Comparison of ENCODE assay signal across 1 cellular context in the genomic region with DNA sequence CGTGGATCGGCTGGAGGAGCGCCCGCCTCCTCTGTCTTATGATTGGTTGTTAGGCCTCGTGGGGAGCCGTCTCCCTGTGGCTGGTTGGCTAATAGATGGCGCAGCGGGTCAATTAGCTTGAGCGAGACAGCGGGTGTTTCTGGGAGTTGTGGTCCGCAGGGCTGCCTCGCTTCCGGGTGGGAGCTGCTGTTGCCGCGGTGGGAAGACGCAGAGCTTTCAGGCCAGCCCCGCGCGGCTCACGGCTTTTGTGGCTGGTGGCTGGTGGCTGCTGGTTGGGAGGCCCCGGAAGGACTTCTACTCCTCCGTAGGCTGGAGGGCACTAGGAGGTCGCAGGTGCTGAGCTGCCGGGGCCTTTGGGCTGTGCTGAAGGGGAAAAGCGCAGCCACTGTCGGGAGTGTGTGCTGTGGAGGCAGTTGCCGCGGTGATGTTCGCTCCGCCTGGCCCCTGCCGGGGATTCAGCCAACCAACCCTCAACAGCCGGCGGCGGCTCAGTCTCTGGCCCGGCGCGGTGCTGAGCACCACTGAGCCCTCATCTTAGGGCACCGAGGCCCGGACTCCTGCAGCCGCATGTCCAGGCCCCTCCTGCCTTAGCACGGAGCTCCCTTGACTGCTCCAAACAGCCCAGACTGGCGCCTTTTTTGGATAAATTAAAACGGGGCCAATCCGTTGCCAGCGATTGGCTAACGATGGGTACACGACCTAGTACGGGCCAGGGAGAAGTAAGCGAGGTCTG.
TF ChIP-seq lines count a peak whose summit lies in the region.

No MANE protein-coding gene starts in this region.

TF ChIP-seq in HepG2, 621 proteins besides CTCF, POLR2A, EP300 and RAD21 (continued from another document and continues in another):
- TF ChIP-seq, protein P1, sequence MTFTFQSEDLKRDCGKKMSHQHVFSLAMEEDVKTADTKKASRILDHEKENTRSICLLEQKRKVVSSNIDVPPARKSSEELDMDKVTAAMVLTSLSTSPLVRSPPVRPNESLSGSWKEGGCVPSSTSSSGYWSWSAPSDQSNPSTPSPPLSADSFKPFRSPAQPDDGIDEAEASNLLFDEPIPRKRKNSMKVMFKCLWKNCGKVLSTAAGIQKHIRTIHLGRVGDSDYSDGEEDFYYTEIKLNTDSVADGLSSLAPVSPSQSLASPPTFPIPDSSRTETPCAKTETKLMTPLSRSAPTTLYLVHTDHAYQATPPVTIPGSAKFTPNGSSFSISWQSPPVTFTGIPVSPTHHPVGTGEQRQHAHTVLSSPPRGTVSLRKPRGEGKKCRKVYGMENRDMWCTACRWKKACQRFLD (CRISPR knock-in tag; IDR thresholded peaks at IDR 0.05; ENCODE audit: borderline replicate concordance): peak; percentile 57; the same call in 1 of the 2 replicates
- 0 out of 2 replicates have a peak, but pooled peaks have one; percentile 13 for TF ChIP-seq ZNF691 (CRISPR knock-in tag; IDR thresholded peaks at IDR 0.05; ENCODE audit: borderline replicate concordance, low read depth)
- TF ChIP-seq SOX6 (IDR thresholded peaks at IDR 0.05): no peak
- peak; percentile 39; the same call in 1 of the 2 replicates for TF ChIP-seq SOX6 (CRISPR knock-in tag; IDR thresholded peaks at IDR 0.05)
- no peak for TF ChIP-seq PHF8 (CRISPR knock-in tag; IDR thresholded peaks at IDR 0.05)
- peak; percentile 75; the same call in 1 of the 2 replicates for TF ChIP-seq ZNF230 (CRISPR knock-in tag; IDR thresholded peaks at IDR 0.05)
- peak; percentile 34; the same call in 1 of the 2 replicates for TF ChIP-seq ZNF160 (CRISPR knock-in tag; IDR thresholded peaks at IDR 0.05)
- TF ChIP-seq MED8 (CRISPR knock-in tag; IDR thresholded peaks at IDR 0.05; ENCODE audit: insufficient replicate concordance): peak; percentile 76
- TF ChIP-seq ZNF281 (CRISPR knock-in tag; IDR thresholded peaks at IDR 0.05; ENCODE audit: borderline replicate concordance): no peak
- peak; percentile 97 for TF ChIP-seq THAP11 (CRISPR knock-in tag; IDR thresholded peaks at IDR 0.05)
- TF ChIP-seq, protein P2, sequence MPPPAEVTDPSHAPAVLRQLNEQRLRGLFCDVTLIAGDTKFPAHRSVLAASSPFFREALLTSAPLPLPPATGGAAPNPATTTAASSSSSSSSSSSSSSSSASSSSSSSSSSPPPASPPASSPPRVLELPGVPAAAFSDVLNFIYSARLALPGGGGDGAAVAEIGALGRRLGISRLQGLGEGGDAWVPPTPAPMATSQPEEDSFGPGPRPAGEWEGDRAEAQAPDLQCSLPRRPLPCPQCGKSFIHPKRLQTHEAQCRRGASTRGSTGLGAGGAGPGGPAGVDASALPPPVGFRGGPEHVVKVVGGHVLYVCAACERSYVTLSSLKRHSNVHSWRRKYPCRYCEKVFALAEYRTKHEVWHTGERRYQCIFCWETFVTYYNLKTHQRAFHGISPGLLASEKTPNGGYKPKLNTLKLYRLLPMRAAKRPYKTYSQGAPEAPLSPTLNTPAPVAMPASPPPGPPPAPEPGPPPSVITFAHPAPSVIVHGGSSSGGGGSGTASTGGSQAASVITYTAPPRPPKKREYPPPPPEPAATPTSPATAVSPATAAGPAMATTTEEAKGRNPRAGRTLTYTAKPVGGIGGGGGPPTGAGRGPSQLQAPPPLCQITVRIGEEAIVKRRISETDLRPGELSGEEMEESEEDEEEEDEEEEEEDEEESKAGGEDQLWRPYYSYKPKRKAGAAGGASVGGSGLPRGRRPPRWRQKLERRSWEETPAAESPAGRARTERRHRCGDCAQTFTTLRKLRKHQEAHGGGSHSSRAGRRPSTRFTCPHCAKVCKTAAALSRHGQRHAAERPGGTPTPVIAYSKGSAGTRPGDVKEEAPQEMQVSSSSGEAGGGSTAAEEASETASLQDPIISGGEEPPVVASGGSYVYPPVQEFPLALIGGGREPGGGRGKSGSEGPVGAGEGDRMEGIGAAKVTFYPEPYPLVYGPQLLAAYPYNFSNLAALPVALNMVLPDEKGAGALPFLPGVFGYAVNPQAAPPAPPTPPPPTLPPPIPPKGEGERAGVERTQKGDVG (CRISPR knock-in tag; IDR thresholded peaks at IDR 0.05; ENCODE audit: borderline replicate concordance): peak; percentile 10; the same call in 1 of the 2 replicates
- TF ChIP-seq ZNF790 (CRISPR knock-in tag; IDR thresholded peaks at IDR 0.05; ENCODE audit: borderline replicate concordance): no peak
- peak; percentile 2; the same call in 1 of the 2 replicates for TF ChIP-seq ZNF687 (CRISPR knock-in tag; IDR thresholded peaks at IDR 0.05)
- no peak for TF ChIP-seq IKZF5 (CRISPR knock-in tag; IDR thresholded peaks at IDR 0.05)
- 0 out of 2 replicates have a peak, but pooled peaks have one; percentile 10 for TF ChIP-seq ZNF501 (CRISPR knock-in tag; IDR thresholded peaks at IDR 0.05)
- TF ChIP-seq, protein P3, sequence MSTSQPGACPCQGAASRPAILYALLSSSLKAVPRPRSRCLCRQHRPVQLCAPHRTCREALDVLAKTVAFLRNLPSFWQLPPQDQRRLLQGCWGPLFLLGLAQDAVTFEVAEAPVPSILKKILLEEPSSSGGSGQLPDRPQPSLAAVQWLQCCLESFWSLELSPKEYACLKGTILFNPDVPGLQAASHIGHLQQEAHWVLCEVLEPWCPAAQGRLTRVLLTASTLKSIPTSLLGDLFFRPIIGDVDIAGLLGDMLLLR (CRISPR knock-in tag; IDR thresholded peaks at IDR 0.05): peak; percentile 35; the same call in 1 of the 2 replicates
- no peak for TF ChIP-seq SETDB1 (CRISPR knock-in tag; IDR thresholded peaks at IDR 0.05; ENCODE audit: borderline replicate concordance)
- TF ChIP-seq SKI (IDR thresholded peaks at IDR 0.05; ENCODE audit: partially characterized antibody): no peak
- peak; percentile 13; the same call in 1 of the 2 replicates for TF ChIP-seq FOXP4 (CRISPR knock-in tag; IDR thresholded peaks at IDR 0.05)
- TF ChIP-seq UBTF (CRISPR knock-in tag; IDR thresholded peaks at IDR 0.05): peak; percentile 78
- TF ChIP-seq, protein P4, sequence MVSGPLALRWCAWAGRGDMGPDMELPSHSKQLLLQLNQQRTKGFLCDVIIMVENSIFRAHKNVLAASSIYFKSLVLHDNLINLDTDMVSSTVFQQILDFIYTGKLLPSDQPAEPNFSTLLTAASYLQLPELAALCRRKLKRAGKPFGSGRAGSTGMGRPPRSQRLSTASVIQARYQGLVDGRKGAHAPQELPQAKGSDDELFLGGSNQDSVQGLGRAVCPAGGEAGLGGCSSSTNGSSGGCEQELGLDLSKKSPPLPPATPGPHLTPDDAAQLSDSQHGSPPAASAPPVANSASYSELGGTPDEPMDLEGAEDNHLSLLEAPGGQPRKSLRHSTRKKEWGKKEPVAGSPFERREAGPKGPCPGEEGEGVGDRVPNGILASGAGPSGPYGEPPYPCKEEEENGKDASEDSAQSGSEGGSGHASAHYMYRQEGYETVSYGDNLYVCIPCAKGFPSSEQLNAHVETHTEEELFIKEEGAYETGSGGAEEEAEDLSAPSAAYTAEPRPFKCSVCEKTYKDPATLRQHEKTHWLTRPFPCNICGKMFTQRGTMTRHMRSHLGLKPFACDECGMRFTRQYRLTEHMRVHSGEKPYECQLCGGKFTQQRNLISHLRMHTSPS (CRISPR knock-in tag; IDR thresholded peaks at IDR 0.05; ENCODE audit: low read depth): no peak
- 0 out of 2 replicates have a peak, but pooled peaks have one; percentile 62 for TF ChIP-seq BRCA1 (CRISPR knock-in tag; IDR thresholded peaks at IDR 0.05)
- TF ChIP-seq MED1 (CRISPR knock-in tag; IDR thresholded peaks at IDR 0.05): peak; percentile 52
- TF ChIP-seq ZNF580 (CRISPR knock-in tag; IDR thresholded peaks at IDR 0.05; ENCODE audit: borderline replicate concordance, low read depth): no peak
- TF ChIP-seq ZNF441 (CRISPR knock-in tag; IDR thresholded peaks at IDR 0.05; ENCODE audit: borderline replicate concordance): peak; percentile 39; the same call in 1 of the 2 replicates
- TF ChIP-seq, protein P5, sequence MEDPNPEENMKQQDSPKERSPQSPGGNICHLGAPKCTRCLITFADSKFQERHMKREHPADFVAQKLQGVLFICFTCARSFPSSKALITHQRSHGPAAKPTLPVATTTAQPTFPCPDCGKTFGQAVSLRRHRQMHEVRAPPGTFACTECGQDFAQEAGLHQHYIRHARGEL (CRISPR knock-in tag; IDR thresholded peaks at IDR 0.05): 0 out of 2 replicates have a peak, but pooled peaks have one; percentile 66
